Comparison of ENCODE assay signal across 8 cellular contexts in genomic region chr13:67230243-67230773, GRCh38.
DNase-seq lines count a peak whose midpoint lies in the region; ATAC-seq lines count a peak whose summit lies in the region.

PCDH9 (minus strand) TSS chr13:67230336; CDS start chr13:67228440, 1,896 bp downstream.

- peaks cover 7 to 13% of the 10 kb centered on the region in 2 donors for H3K27me3 Mint-ChIP-seq in effector memory CD8-positive, alpha-beta T cell

- H3K27ac Mint-ChIP-seq in effector memory CD8-positive, alpha-beta T cell: peak within 1 kb of the TSS; percentile 7 to 23

- H3K9me3 Mint-ChIP-seq in effector memory CD8-positive, alpha-beta T cell: no peaks in the 10 kb centered on the region

- no peak within 1 kb of the TSS for H3K4me3 Mint-ChIP-seq in effector memory CD8-positive, alpha-beta T cell

- H3K4me1 Mint-ChIP-seq in effector memory CD8-positive, alpha-beta T cell (ENCODE audit: low read depth in 2 of 2): peaks cover 5 to 6% of the 10 kb centered on the region in 2 donors

- no peaks in the 10 kb centered on the region for H3K36me3 Mint-ChIP-seq in effector memory CD8-positive, alpha-beta T cell (ENCODE audit: insufficient read depth)

- ATAC-seq in GM19397 (IDR thresholded peaks at IDR 0.05; ENCODE audit: unreplicated experiment) (peak; percentile 97), HG03558 (IDR thresholded peaks at IDR 0.05; ENCODE audit: extremely low read depth, unreplicated experiment) (peak; percentile 91)
- ATAC-seq in effector memory CD8-positive, alpha-beta T cell (replicated peaks): peak; percentile 91

- DNase-seq in C1 segment of cervical spinal cord (lab: John Stamatoyannopoulos, UW) (peak; percentile 75 to 99 (median 97)), NCI-H774 (lab: John Stamatoyannopoulos, UW) (peak; percentile 80), medulla oblongata (ENCODE audit: extremely low spot score) (peak; percentile 99)
- DNase-seq in activated CD8-positive, alpha-beta memory T cell treated with anti-CD3 and anti-CD28 coated beads for 24 hours: peak; percentile 95
- DNase-seq in effector memory CD8-positive, alpha-beta T cell: peak; percentile 47 to 66 (median 63)
- peak; percentile 73 to 84 (median 82) for DNase-seq in stimulated activated CD4-positive, alpha-beta T cell treated with anti-CD3 and anti-CD28 coated beads, TNF-alpha, amount 100 ng/mL, for 48 hours (ENCODE audit: low read depth in 3 of 3)

Comparison
In these comparisons a context has a peak if more than half of its experiments do, and no peak if none do; other contexts are left out.
1. Peak in every context shown above with its lines: DNase-seq and ATAC-seq.